8 cellular contexts compared by ENCODE assay signal in the genomic region with DNA sequence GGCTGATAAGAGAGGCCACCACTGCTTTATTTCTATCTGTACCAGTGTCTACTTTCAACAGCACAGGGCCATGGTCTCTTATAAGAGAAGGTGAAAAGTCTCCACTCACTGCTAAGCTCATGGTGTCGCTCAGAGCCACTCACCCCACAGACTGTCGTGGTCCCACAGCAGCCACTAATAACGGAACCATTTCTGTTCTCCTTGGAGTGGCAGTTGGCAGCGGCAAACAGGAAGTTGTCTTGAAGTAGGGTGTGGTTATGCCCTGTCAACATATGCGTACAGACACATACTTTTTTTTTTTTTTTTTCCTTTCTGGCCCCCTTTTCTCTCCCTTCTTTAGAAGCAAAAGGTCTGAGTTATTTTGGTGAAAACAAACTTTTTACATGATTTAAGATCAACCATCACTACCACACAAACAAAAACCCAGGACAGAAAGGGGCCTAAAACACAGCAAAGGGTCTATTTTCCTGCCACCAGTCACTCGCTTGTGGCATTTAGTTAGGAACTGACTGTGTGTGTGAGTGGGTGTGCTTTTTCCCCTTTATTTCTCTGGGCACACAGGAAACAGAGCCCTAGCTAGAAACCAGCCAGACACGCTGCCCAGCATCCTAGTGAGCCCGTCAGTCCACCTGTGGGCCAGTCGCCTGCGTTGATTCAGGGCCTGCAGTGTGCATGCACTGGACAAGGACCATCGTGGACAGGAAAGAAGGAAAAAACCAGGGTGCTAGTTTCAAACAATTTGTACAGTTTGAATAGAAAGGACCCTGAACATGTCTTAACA.
A peak's percentile ranks its signal among the peaks of the same experiment; 100 is the strongest.
DNase-seq lines count a peak whose midpoint lies in the region; ATAC-seq and TF ChIP-seq lines count a peak whose summit lies in the region.

No MANE protein-coding gene starts in this region.

- ATAC-seq in GM23338 (no peak), naive B cell (ENCODE audit: low read depth in 2 of 2) (peak; percentile 91)

- H3K79me2 ChIP-seq in GM23338 (replicated peaks; ENCODE audit: insufficient read depth) = peaks cover 28% of the 10 kb centered on the region

- no peak for TF ChIP-seq POLR2A in Peyer's patch (IDR thresholded peaks at IDR 0.05)

- H3K4me1 Mint-ChIP-seq in GM23338 = peaks cover 67% of the 10 kb centered on the region
- peaks cover 69% of the 10 kb centered on the region for H3K4me1 Mint-ChIP-seq in activated naive CD4-positive, alpha-beta T cell treated with anti-CD3 and anti-CD28 coated beads for 36 hours (ENCODE audit: low read depth)
- peaks cover 51 to 65% (median 64%) of the 10 kb centered on the region in 3 donors for H3K4me1 Mint-ChIP-seq in naive B cell

- H3K4me2 ChIP-seq in GM23338 = no peak overlapping the region

- H3K4me1 ChIP-seq in GM23338 (ENCODE audit: insufficient read depth) (peaks cover 60% of the 10 kb centered on the region), Peyer's patch (peaks cover 3 to 34% (median 17%) of the 10 kb centered on the region in 4 donors)

- peak overlapping the region; percentile 32; the same call in 1 of the 2 replicates for H3K27ac Mint-ChIP-seq in GM23338
- H3K27ac Mint-ChIP-seq in activated naive CD4-positive, alpha-beta T cell treated with anti-CD3 and anti-CD28 coated beads for 36 hours = peak overlapping the region; percentile 86
- H3K27ac Mint-ChIP-seq in naive B cell = peak overlapping the region; percentile 90 to 98 (median 94)

- CTCF ChIA-PET in activated naive CD4-positive, alpha-beta T cell treated with anti-CD3 and anti-CD28 coated beads for 36 hours (lab: Charles Lee) = interaction anchor here (0.6 to 2.2 kb wide), 4 partner anchors 11 to 199 kb away, joined by 3 to 6 read pairs (median 4); no protein-coding TSS in a partner anchor

- H3K27ac ChIP-seq in GM23338 (ENCODE audit: low read depth) (0 out of 2 replicates have a peak overlapping the region, but pooled peaks have one; percentile 69), Peyer's patch (peak overlapping the region; percentile 47 to 78 (median 70))

- 0 out of 2 replicates have a peak, but pooled peaks cover 3% of the 10 kb centered on the region for H3K9me2 ChIP-seq in GM23338 (ENCODE audit: insufficient read depth)

- no peak overlapping the region for H2AFZ ChIP-seq in GM23338

- no peak overlapping the region for H3K4me3 Mint-ChIP-seq in GM23338
- H3K4me3 Mint-ChIP-seq in activated naive CD4-positive, alpha-beta T cell treated with anti-CD3 and anti-CD28 coated beads for 36 hours = peak overlapping the region; percentile 82
- peak overlapping the region; percentile 91 to 96 (median 94) for H3K4me3 Mint-ChIP-seq in naive B cell

- H3K9me3 Mint-ChIP-seq in GM23338 (no peaks in the 10 kb centered on the region), naive B cell (no peaks in the 10 kb centered on the region)
- no peaks in the 10 kb centered on the region for H3K9me3 Mint-ChIP-seq in activated naive CD4-positive, alpha-beta T cell treated with anti-CD3 and anti-CD28 coated beads for 36 hours

- DNase-seq in GM23338 (ENCODE audit: low spot score) = no peak
- peak in 2 of 3 donors; percentile 70 to 83 for DNase-seq in Peyer's patch
- DNase-seq in activated naive CD4-positive, alpha-beta T cell treated with anti-CD3 and anti-CD28 coated beads for 36 hours = peak; percentile 83
- DNase-seq in naive B cell = peak; percentile 68
- no peak for DNase-seq in NCI-H2081 treated with DMSO at 0.1 percent for 48 hours (lab: John Stamatoyannopoulos, UW)
- no peak for DNase-seq in NCI-H2081 (lab: John Stamatoyannopoulos, UW)
- no peak for DNase-seq in NCI-H1694 (lab: John Stamatoyannopoulos, UW)

- intact Hi-C loops in activated naive CD4-positive, alpha-beta T cell treated with anti-CD3 and anti-CD28 coated beads for 36 hours (cut with micrococcal nuclease) = loop anchor here (1.0 to 10.0 kb wide), 12 partner anchors 13 to 1491 kb away; a partner anchor contains a TSS

- H3K27me3 ChIP-seq in GM23338 (ENCODE audit: insufficient read depth) = no peaks in the 10 kb centered on the region
- no peaks in the 10 kb centered on the region for H3K27me3 ChIP-seq in Peyer's patch

- H3K9me3 ChIP-seq in Peyer's patch = no peaks in the 10 kb centered on the region

- H3K27me3 Mint-ChIP-seq in GM23338 (ENCODE audit: insufficient read depth, low read depth, poor library complexity) = peaks cover 13% of the 10 kb centered on the region
- no peaks in the 10 kb centered on the region for H3K27me3 Mint-ChIP-seq in activated naive CD4-positive, alpha-beta T cell treated with anti-CD3 and anti-CD28 coated beads for 36 hours (ENCODE audit: low read depth)
- no peaks in the 10 kb centered on the region for H3K27me3 Mint-ChIP-seq in naive B cell

- H3F3A ChIP-seq in GM23338 (replicated peaks; ENCODE audit: low read depth) = no peaks in the 10 kb centered on the region

- no peaks in the 10 kb centered on the region for H3K36me3 ChIP-seq in GM23338 (ENCODE audit: insufficient read depth)
- H3K36me3 ChIP-seq in Peyer's patch = no peaks in the 10 kb centered on the region

- TF ChIP-seq CTCF in GM23338 (conservative IDR thresholded peaks at IDR 0.05; ENCODE audit: low read depth in 2 of 2) (no peak), Peyer's patch (IDR thresholded peaks at IDR 0.05) (no peak)

- peaks cover 5% of the 10 kb centered on the region; the same call in 1 of the 3 replicates for H3K36me3 Mint-ChIP-seq in GM23338 (ENCODE audit: low read depth)
- H3K36me3 Mint-ChIP-seq in activated naive CD4-positive, alpha-beta T cell treated with anti-CD3 and anti-CD28 coated beads for 36 hours (ENCODE audit: low read depth) = peaks cover 8% of the 10 kb centered on the region
- H3K36me3 Mint-ChIP-seq in naive B cell = peaks cover 4 to 8% of the 10 kb centered on the region in 2 donors

- peak overlapping the region; percentile 17; the same call in 1 of the 2 replicates for H3K4me3 ChIP-seq in GM08714 (ENCODE audit: low read length)
- no peak overlapping the region for H3K4me3 ChIP-seq in GM23338
- H3K4me3 ChIP-seq in Peyer's patch = peak overlapping the region in 3 of 4 donors; percentile 30 to 42 (median 35)

- no peaks in the 10 kb centered on the region for H4K20me1 ChIP-seq in GM23338 (replicated peaks; ENCODE audit: insufficient read depth)

TF ChIP-seq in GM23338, 12 proteins besides CTCF, POLR2A, EP300 and RAD21 (continues in another document):
- TF ChIP-seq EZH2phosphoT487 (IDR thresholded peaks at IDR 0.05; ENCODE audit: unreplicated experiment) = no peak
- TF ChIP-seq JUNB (IDR thresholded peaks at IDR 0.05; ENCODE audit: unreplicated experiment) = no peak
- TF ChIP-seq ZNF331 (CRISPR knock-in tag; IDR thresholded peaks at IDR 0.05; ENCODE audit: low read depth) = no peak
- no peak for TF ChIP-seq STAT1 (IDR thresholded peaks at IDR 0.05; ENCODE audit: unreplicated experiment)
- TF ChIP-seq, protein P1, sequence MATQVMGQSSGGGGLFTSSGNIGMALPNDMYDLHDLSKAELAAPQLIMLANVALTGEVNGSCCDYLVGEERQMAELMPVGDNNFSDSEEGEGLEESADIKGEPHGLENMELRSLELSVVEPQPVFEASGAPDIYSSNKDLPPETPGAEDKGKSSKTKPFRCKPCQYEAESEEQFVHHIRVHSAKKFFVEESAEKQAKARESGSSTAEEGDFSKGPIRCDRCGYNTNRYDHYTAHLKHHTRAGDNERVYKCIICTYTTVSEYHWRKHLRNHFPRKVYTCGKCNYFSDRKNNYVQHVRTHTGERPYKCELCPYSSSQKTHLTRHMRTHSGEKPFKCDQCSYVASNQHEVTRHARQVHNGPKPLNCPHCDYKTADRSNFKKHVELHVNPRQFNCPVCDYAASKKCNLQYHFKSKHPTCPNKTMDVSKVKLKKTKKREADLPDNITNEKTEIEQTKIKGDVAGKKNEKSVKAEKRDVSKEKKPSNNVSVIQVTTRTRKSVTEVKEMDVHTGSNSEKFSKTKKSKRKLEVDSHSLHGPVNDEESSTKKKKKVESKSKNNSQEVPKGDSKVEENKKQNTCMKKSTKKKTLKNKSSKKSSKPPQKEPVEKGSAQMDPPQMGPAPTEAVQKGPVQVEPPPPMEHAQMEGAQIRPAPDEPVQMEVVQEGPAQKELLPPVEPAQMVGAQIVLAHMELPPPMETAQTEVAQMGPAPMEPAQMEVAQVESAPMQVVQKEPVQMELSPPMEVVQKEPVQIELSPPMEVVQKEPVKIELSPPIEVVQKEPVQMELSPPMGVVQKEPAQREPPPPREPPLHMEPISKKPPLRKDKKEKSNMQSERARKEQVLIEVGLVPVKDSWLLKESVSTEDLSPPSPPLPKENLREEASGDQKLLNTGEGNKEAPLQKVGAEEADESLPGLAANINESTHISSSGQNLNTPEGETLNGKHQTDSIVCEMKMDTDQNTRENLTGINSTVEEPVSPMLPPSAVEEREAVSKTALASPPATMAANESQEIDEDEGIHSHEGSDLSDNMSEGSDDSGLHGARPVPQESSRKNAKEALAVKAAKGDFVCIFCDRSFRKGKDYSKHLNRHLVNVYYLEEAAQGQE (IDR thresholded peaks at IDR 0.05; ENCODE audit: unreplicated experiment) = no peak
- no peak for TF ChIP-seq CREB1 (CRISPR knock-in tag; IDR thresholded peaks at IDR 0.05; ENCODE audit: low read depth)
- TF ChIP-seq ZNF114 (CRISPR knock-in tag; IDR thresholded peaks at IDR 0.05) = no peak
- no peak for TF ChIP-seq POLR2AphosphoS5 (IDR thresholded peaks at IDR 0.05; ENCODE audit: low read depth)
- TF ChIP-seq, protein P2, sequence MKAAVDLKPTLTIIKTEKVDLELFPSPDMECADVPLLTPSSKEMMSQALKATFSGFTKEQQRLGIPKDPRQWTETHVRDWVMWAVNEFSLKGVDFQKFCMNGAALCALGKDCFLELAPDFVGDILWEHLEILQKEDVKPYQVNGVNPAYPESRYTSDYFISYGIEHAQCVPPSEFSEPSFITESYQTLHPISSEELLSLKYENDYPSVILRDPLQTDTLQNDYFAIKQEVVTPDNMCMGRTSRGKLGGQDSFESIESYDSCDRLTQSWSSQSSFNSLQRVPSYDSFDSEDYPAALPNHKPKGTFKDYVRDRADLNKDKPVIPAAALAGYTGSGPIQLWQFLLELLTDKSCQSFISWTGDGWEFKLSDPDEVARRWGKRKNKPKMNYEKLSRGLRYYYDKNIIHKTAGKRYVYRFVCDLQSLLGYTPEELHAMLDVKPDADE (IDR thresholded peaks at IDR 0.05) = no peak
- TF ChIP-seq NANOG (IDR thresholded peaks at IDR 0.05; ENCODE audit: borderline replicate concordance) = no peak
- no peak for TF ChIP-seq EZH2 (IDR thresholded peaks at IDR 0.05; ENCODE audit: low read depth, unreplicated experiment)

Comparison
In these comparisons a context has a peak if more than half of its experiments do, and no peak if none do; other contexts are left out.
1. DNase-seq: peak in Peyer's patch (2 of 3), activated naive CD4-positive, alpha-beta T cell treated with anti-CD3 and anti-CD28 coated beads for 36 hours (single experiment) and naive B cell (single experiment); none in GM23338 (single experiment), NCI-H2081 treated with DMSO at 0.1 percent for 48 hours (single experiment), NCI-H2081 (0 of 2) and NCI-H1694 (single experiment).
2. H3K27ac Mint-ChIP-seq: peak in every context shown above with its lines; median percentile 94 in naive B cell; 86 in activated naive CD4-positive, alpha-beta T cell treated with anti-CD3 and anti-CD28 coated beads for 36 hours; 32 in GM23338.